ENCODE assay signal across 9 cellular contexts in the genomic region with DNA sequence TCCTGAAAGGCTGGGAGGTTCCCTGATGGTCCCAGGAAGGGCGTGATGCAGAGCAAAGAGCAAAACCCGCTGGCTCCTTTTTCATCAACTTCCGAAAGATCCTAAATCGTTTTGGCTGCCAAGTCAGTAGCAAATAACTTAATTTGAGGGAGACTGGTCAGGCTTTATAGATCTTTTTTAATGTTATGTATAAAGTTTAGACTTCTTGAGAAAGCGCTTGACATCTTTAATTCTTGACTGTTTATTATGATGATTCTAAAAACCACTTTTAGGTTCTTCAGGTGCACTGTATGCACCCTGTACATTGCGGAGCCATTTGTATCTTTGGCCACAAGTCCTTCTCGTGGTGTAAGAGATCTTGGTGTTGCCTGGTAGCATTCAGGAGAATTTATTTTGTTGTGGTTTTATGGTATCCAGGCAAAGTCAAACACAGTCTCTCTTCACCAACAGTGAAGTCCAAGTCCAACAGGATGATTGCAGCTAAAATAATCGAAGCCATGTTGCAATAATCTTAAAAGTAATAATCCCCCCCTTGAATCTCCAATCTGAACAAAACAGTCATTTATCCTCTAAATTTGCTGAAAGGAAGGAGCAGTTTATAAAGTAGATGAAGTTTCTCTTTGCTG. TPM values are rescaled to one million over a fixed set of nuclear protein-coding genes. Genes with fewer than 3 reads are reported as not detected.
A peak's percentile ranks its signal among the peaks of the same experiment; 100 is the strongest.
DNase-seq lines count a peak whose midpoint lies in the region; ATAC-seq, FAIRE-seq and TF ChIP-seq lines count a peak whose summit lies in the region.
"Had no signal": no experiment of that assay in that cellular context is flagged by ENCODE, and none has a peak within 500 bp of the region (broad histone marks: within the 10 kb centered on the region; RNA-seq: fewer than 3 reads in every experiment).

No MANE protein-coding gene starts in this region.

- H2AFZ ChIP-seq in GM23338, result peak overlapping the region; percentile 98

- H3K27me3 Mint-ChIP-seq in GM23338 (ENCODE audit: insufficient read depth, low read depth, poor library complexity), result peaks cover 35% of the 10 kb centered on the region

- peak overlapping the region; percentile 96 for H3K4me2 ChIP-seq in GM23338

- no peaks in the 10 kb centered on the region for H3K79me2 ChIP-seq in GM23338 (replicated peaks; ENCODE audit: insufficient read depth)

- no peak overlapping the region for H3K27ac Mint-ChIP-seq in GM23338

- no peaks in the 10 kb centered on the region for H3K36me3 ChIP-seq in GM23338 (ENCODE audit: insufficient read depth)
- no peaks in the 10 kb centered on the region for H3K36me3 ChIP-seq in adipocyte (ENCODE audit: control insufficient read depth, insufficient read depth, low read length, severe bottlenecking)
- H3K36me3 ChIP-seq in iPS-18a (ENCODE audit: control insufficient read depth, low read depth, low read length), result no peaks in the 10 kb centered on the region
- no peaks in the 10 kb centered on the region for H3K36me3 ChIP-seq in gastrocnemius medialis

- peak overlapping the region; percentile 79 for H3K4me3 ChIP-seq in GM23338
- H3K4me3 ChIP-seq in adipocyte (ENCODE audit: low read length), result peak overlapping the region; percentile 86
- peak overlapping the region; percentile 73 for H3K4me3 ChIP-seq in iPS-18a (ENCODE audit: low read length)
- peak overlapping the region; percentile 58 to 73 (median 62) for H3K4me3 ChIP-seq in gastrocnemius medialis

- H3K9ac ChIP-seq in adipocyte (ENCODE audit: low read length), result peak overlapping the region; percentile 83
- H3K9ac ChIP-seq in iPS-18a (ENCODE audit: low read length), result no peak overlapping the region

- intact Hi-C loops in gastrocnemius medialis (cut with DNase I; ENCODE audit: low total_unique reads), result no loop called here

- FAIRE-seq in H54 (lab: Jason Lieb, UNC), result no peak

- H3K9me3 ChIP-seq in adipocyte (ENCODE audit: control insufficient read depth, low read length), result no peaks in the 10 kb centered on the region
- H3K9me3 ChIP-seq in iPS-18a (ENCODE audit: control insufficient read depth, low read depth, low read length), result no peaks in the 10 kb centered on the region
- H3K9me3 ChIP-seq in gastrocnemius medialis, result no peaks in the 10 kb centered on the region

- H3K4me1 Mint-ChIP-seq in GM23338, result peaks cover 9% of the 10 kb centered on the region; the same call in 2 of the 3 replicates

- DNase-seq in GM23338 (ENCODE audit: low spot score) (no peak), adipocyte (ENCODE audit: low read depth) (peak; percentile 4), gastrocnemius medialis (no peak), H54 (ENCODE audit: insufficient read length, low spot score) (no peak), AG20443 (ENCODE audit: low spot score) (no peak)
- DNase-seq: activated effector memory CD4-positive, alpha-beta T cell treated with anti-CD3 and anti-CD28 coated beads, Interleukin-2, amount 50 U/mL, for 16 hours had no signal

- no peaks in the 10 kb centered on the region; the same call in 2 of the 3 replicates for H3K36me3 Mint-ChIP-seq in GM23338 (ENCODE audit: low read depth)

- in situ Hi-C loops in gastrocnemius medialis (cut with MboI; ENCODE audit: low sequenced_read_pairs in 4 of 4), result no loop called here

- H3K4me1 ChIP-seq in GM23338 (ENCODE audit: insufficient read depth) (peaks cover 4% of the 10 kb centered on the region), adipocyte (ENCODE audit: control insufficient read depth, insufficient read depth, low read length) (peaks cover 11% of the 10 kb centered on the region), iPS-18a (ENCODE audit: control insufficient read depth, low read depth, low read length) (no peaks in the 10 kb centered on the region), gastrocnemius medialis (peaks cover 0 to 6% of the 10 kb centered on the region in 2 donors)

- H4K20me1 ChIP-seq in GM23338 (replicated peaks; ENCODE audit: insufficient read depth), result no peaks in the 10 kb centered on the region

- no peaks in the 10 kb centered on the region for H3F3A ChIP-seq in GM23338 (replicated peaks; ENCODE audit: low read depth)

- TF ChIP-seq POLR2A in gastrocnemius medialis (IDR thresholded peaks at IDR 0.05) (no peak), H54 (IDR thresholded peaks at IDR 0.05; ENCODE audit: low read depth, low read length) (no peak)

- no peak for TF ChIP-seq CTCF in GM23338 (conservative IDR thresholded peaks at IDR 0.05; ENCODE audit: low read depth in 2 of 2)
- TF ChIP-seq CTCF in gastrocnemius medialis (IDR thresholded peaks at IDR 0.05 in 4 of 5, conservative IDR thresholded peaks at IDR 0.05 in 1 of 5), result no peak

- H3K4me3 Mint-ChIP-seq in GM23338, result peak overlapping the region; percentile 89

- H3K27me3 ChIP-seq in GM23338 (ENCODE audit: insufficient read depth) (peaks cover 48% of the 10 kb centered on the region), adipocyte (replicated peaks; ENCODE audit: control insufficient read depth, insufficient read depth, low read length) (no peaks in the 10 kb centered on the region), iPS-18a (ENCODE audit: control insufficient read depth, insufficient read depth, low read length) (peaks cover 45% of the 10 kb centered on the region), gastrocnemius medialis (no peaks in the 10 kb centered on the region)

- no peak overlapping the region for H3K27ac ChIP-seq in GM23338 (ENCODE audit: low read depth)
- H3K27ac ChIP-seq in iPS-18a (ENCODE audit: low read length), result no peak overlapping the region
- peak overlapping the region in 3 of 4 donors; percentile 46 to 63 (median 53) for H3K27ac ChIP-seq in gastrocnemius medialis

- no peaks in the 10 kb centered on the region; the same call in 2 of the 3 replicates for H3K9me3 Mint-ChIP-seq in GM23338

- H3K9me2 ChIP-seq in GM23338 (ENCODE audit: insufficient read depth), result no peaks in the 10 kb centered on the region

- ATAC-seq in GM23338 (no peak), gastrocnemius medialis (no peak), GM21381 (IDR thresholded peaks at IDR 0.05; ENCODE audit: unreplicated experiment) (no peak), HG03025 (IDR thresholded peaks at IDR 0.05; ENCODE audit: low FRiP score, unreplicated experiment) (no peak)

TF ChIP-seq in GM23338, 12 proteins besides CTCF, POLR2A, EP300 and RAD21:
- TF ChIP-seq ZNF114 (CRISPR knock-in tag; IDR thresholded peaks at IDR 0.05) (no peak), EZH2 (IDR thresholded peaks at IDR 0.05; ENCODE audit: low read depth, unreplicated experiment) (peak; percentile 24), POLR2AphosphoS5 (IDR thresholded peaks at IDR 0.05; ENCODE audit: low read depth) (no peak), EZH2phosphoT487 (IDR thresholded peaks at IDR 0.05; ENCODE audit: unreplicated experiment) (no peak), ZNF331 (CRISPR knock-in tag; IDR thresholded peaks at IDR 0.05; ENCODE audit: low read depth) (no peak)

RNA-seq across cellular contexts. Expression of a gene that starts 0.4 kb away (rescaled TPM):
- 9.7 and 13.6 TPM in 2 replicates for total RNA-seq in GM23338 (2014; rRNA removed; shearing (Covaris generic))
- 2.1 and 3.9 TPM in 2 replicates for polyA plus RNA-seq in GM23338 (2016; fragmentation: Nextera tagmentation; extraction: Ambion mirVana)
- 10 to 100 TPM; 29.1 to 51.5 (median 45.6) TPM for total RNA-seq in gastrocnemius medialis

Comparison
In these comparisons a context has a peak if more than half of its experiments do, and no peak if none do; other contexts are left out.
1. H3K27ac ChIP-seq: peak in gastrocnemius medialis (3 of 4); none in GM23338 (single experiment) and iPS-18a (single experiment).
2. Peak in every context shown above with its lines, with median percentiles within 50 percentile points of each other: H3K4me3 ChIP-seq.